9 cellular contexts compared by ENCODE assay signal in genomic region chr1:153791856-153792253, GRCh38. TPM values are rescaled to one million over a fixed set of nuclear protein-coding genes. Genes with fewer than 3 reads are reported as not detected.
DNase-seq lines count a peak whose midpoint lies in the region; ATAC-seq and TF ChIP-seq lines count a peak whose summit lies in the region.
"Had no signal": no experiment of that assay in that cellular context is flagged by ENCODE, and none has a peak within 500 bp of the region (broad histone marks: within the 10 kb centered on the region; RNA-seq: fewer than 3 reads in every experiment).

No MANE protein-coding gene starts in this region.

- peak overlapping the region; percentile 26 for H3K4me3 Mint-ChIP-seq in neural crest cell
- H3K4me3 Mint-ChIP-seq: type B pancreatic cell had no signal

- H3K27me3 Mint-ChIP-seq in neural crest cell (ENCODE audit: low read depth), result peaks cover 2% of the 10 kb centered on the region
- H3K27me3 Mint-ChIP-seq: type B pancreatic cell had no signal

- no peak for ATAC-seq in GM18520 (IDR thresholded peaks at IDR 0.05; ENCODE audit: unreplicated experiment)
- no peak for ATAC-seq in GM18861 (IDR thresholded peaks at IDR 0.05; ENCODE audit: unreplicated experiment)
- no peak for ATAC-seq in HG02970 (IDR thresholded peaks at IDR 0.05; ENCODE audit: low FRiP score, unreplicated experiment)

- peaks cover 51% of the 10 kb centered on the region for H3K4me1 Mint-ChIP-seq in neural crest cell

- peaks cover 3% of the 10 kb centered on the region for H3K36me3 Mint-ChIP-seq in neural crest cell (ENCODE audit: low read depth)
- H3K36me3 Mint-ChIP-seq: type B pancreatic cell had no signal

- no peak for TF ChIP-seq CTCF in neural crest cell (conservative IDR thresholded peaks at IDR 0.05)

- no peaks in the 10 kb centered on the region for H3K9me3 Mint-ChIP-seq in neural crest cell
- H3K9me3 Mint-ChIP-seq: type B pancreatic cell had no signal

- DNase-seq in COLO829 (ENCODE audit: low spot score) (peak; percentile 24), LHCN-M2 (ENCODE audit: low read depth) (peak; percentile 46), astrocyte of the hippocampus (ENCODE audit: low read depth, low spot score) (peak; percentile 40), neural crest cell (ENCODE audit: low read depth, low spot score) (no peak), NCI-H774 (lab: John Stamatoyannopoulos, UW) (no peak)

- no peak overlapping the region for H3K27ac Mint-ChIP-seq in neural crest cell (ENCODE audit: unreplicated experiment)
- H3K27ac Mint-ChIP-seq: type B pancreatic cell had no signal

RNA-seq across cellular contexts. Expression of gene SLC27A3, which starts 16.6 kb away (rescaled TPM):
- total RNA-seq in LHCN-M2 (2014; rRNA removed) (0.38 and 0.98 TPM in 2 replicates), neural crest cell (16.8 and 18.1 TPM in 2 replicates)
- 0.73 TPM for polyA plus RNA-seq in LHCN-M2 (2012)

Comparison
In these comparisons a context has a peak if more than half of its experiments do, and no peak if none do; other contexts are left out.
1. DNase-seq: peak in COLO829 (single experiment), LHCN-M2 (single experiment) and astrocyte of the hippocampus (single experiment); none in neural crest cell (single experiment) and NCI-H774 (single experiment).